11 cellular contexts compared by ENCODE assay signal in the genomic region with DNA sequence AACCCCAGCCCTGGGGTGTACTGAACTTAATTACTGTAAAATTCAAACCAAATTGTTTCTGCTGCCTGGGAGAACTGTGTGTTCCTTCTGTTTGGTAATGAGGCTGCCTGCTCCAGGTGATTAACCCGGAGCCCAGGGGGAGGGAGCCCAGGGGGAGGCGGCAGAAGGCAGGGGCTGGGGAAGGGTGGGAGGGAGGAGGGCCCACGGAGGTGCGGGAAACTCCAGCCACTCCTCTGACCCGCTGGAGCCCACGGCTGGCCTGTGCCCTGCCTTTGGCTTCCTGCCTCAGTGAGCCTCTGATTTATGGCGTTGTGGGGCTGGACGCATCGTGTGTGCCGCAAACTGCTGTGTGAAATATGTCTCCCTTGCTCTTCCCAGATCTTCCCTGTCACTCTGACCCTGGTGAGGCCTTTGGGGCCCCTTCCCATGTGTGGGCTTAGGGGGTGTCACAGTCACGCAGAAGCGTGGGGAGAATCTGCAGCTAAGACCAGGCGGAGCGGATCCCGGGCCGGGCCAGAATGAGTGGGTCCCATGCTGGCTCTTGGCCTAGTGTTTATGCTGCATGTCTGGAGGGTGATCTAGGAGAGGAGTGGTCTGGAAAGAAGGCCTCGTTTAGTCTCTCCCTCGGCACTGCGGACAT.
DNase-seq lines count a peak whose midpoint lies in the region; ATAC-seq lines count a peak whose summit lies in the region.
"Had no signal": no experiment of that assay in that cellular context is flagged by ENCODE, and none has a peak within 500 bp of the region (broad histone marks: within the 10 kb centered on the region; RNA-seq: fewer than 3 reads in every experiment).

No MANE protein-coding gene starts in this region.

- no peak for ATAC-seq in GM21515 (IDR thresholded peaks at IDR 0.05; ENCODE audit: unreplicated experiment)
- ATAC-seq: stimulated activated memory B cell treated with anti-CD40 and anti-IgM and Interleukin-4, amounts not matched to agents 10 μg/mL and 1 μg/mL and 100 μg/mL, for 72 hours; T-helper 17 cell had no signal

- H3K27ac ChIP-seq in angular gyrus (ENCODE audit: low read depth, low read length) = peak overlapping the region; percentile 1

- H3K4me2 ChIP-seq in skeletal muscle satellite cell (ENCODE audit: low read length) = peak overlapping the region; percentile 19

- H3K36me3 ChIP-seq in skeletal muscle satellite cell (ENCODE audit: insufficient read depth, low read length) = peaks cover 12% of the 10 kb centered on the region

- no peak overlapping the region for H3K9ac ChIP-seq in skeletal muscle satellite cell (ENCODE audit: low read depth, low read length)

- H3K4me3 ChIP-seq in skeletal muscle satellite cell (ENCODE audit: low read length) = no peak overlapping the region

- DNase-seq in GM04504 (ENCODE audit: low read depth) (peak; percentile 24), inferior parietal cortex (ENCODE audit: extremely low spot score) (peak; percentile 20), NCI-H446 (lab: John Stamatoyannopoulos, UW) (no peak), NK-92 (lab: John Stamatoyannopoulos, UW; ENCODE audit: unreplicated experiment) (no peak)
- DNase-seq in activated CD4-positive, alpha-beta T cell treated with anti-CD3 and anti-CD28 coated beads, Interleukin-2, amount 50 U/mL, for 4 hours = no peak
- DNase-seq: MM.1S, T-helper 17 cell had no signal

- H3K27me3 ChIP-seq in skeletal muscle satellite cell (ENCODE audit: control insufficient read depth, insufficient read depth, low read length) = no peaks in the 10 kb centered on the region

- no peaks in the 10 kb centered on the region for H3K9me3 ChIP-seq in skeletal muscle satellite cell (replicated peaks; ENCODE audit: low read length)

- H3K4me1 ChIP-seq in skeletal muscle satellite cell (ENCODE audit: control insufficient read depth, insufficient read depth, low read length) = peaks cover 33% of the 10 kb centered on the region

Comparison
In these comparisons a context has a peak if more than half of its experiments do, and no peak if none do; other contexts are left out.
1. DNase-seq: peak in GM04504 (single experiment) and inferior parietal cortex (single experiment); none in NCI-H446 (0 of 2), activated CD4-positive, alpha-beta T cell treated with anti-CD3 and anti-CD28 coated beads, Interleukin-2, amount 50 U/mL, for 4 hours (0 of 2) and NK-92 (single experiment).